11 cellular contexts compared by ENCODE assay signal in the genomic region with DNA sequence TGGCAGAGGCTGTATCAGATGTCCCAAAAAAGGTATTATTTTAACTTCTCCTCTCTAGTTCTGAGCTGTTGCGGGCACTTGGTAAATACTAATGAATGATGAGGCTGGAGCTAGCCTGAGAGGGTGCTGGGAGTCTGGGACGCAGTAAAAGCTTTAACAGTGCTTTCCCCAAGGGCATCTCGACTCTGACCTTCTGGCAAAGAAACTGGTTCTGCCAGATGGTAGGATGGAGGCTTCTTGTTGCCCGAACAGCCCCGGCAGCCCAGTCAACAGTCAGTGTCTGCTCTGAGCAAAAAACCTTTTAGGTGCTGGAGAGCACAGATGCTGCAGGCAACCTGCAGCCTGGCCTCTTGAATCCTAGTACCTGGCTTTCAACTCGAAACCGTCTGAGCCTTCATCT. TPM values are rescaled to one million over a fixed set of nuclear protein-coding genes. Genes with fewer than 3 reads are reported as not detected.
DNase-seq lines count a peak whose midpoint lies in the region; ATAC-seq and TF ChIP-seq lines count a peak whose summit lies in the region.
"Had no signal": no experiment of that assay in that cellular context is flagged by ENCODE, and none has a peak within 500 bp of the region (broad histone marks: within the 10 kb centered on the region; RNA-seq: fewer than 3 reads in every experiment).

No MANE protein-coding gene starts in this region.

- no TSS peak for BruUV-seq in PC-3 (replicated peaks; lab: Mats Ljungman, UMichigan)

- no peak for ATAC-seq in PC-3
- peak; percentile 1 for ATAC-seq in foreskin keratinocyte
- no peak for ATAC-seq in stimulated activated naive CD8-positive, alpha-beta T cell treated with anti-CD3 and anti-CD28 coated beads, Interleukin-15, amount 100 ng/mL, for 72 hours
- ATAC-seq in HG03378 (IDR thresholded peaks at IDR 0.05; ENCODE audit: unreplicated experiment), result no peak
- ATAC-seq: activated naive CD4-positive, alpha-beta T cell treated with anti-CD3 and anti-CD28 coated beads, Interleukin-2, amount 50 U/mL, for 72 hours had no signal

- H3K9me2 ChIP-seq in PC-3 (replicated peaks; ENCODE audit: low read length), result no peaks in the 10 kb centered on the region

- H3K4me1 ChIP-seq in PC-3 (ENCODE audit: insufficient read depth, low read length), result peaks cover 54% of the 10 kb centered on the region
- peaks cover 25% of the 10 kb centered on the region for H3K4me1 ChIP-seq in foreskin keratinocyte

- peaks cover 24% of the 10 kb centered on the region for H3K79me2 ChIP-seq in PC-3 (ENCODE audit: low read length)

- no peak overlapping the region for H3K9ac ChIP-seq in PC-3 (ENCODE audit: low read length)

- TF ChIP-seq CTCF in PC-3 (conservative IDR thresholded peaks at IDR 0.05; ENCODE audit: low read depth, low read length), result no peak
- TF ChIP-seq CTCF in foreskin keratinocyte (conservative IDR thresholded peaks at IDR 0.05), result no peak
- TF ChIP-seq CTCF in chondrocyte (IDR thresholded peaks at IDR 0.05), result no peak

- H3K27ac ChIP-seq in PC-3 (ENCODE audit: low read length) (peak overlapping the region; percentile 39; the same call in 1 of the 2 replicates), foreskin keratinocyte (no peak overlapping the region)

- H3F3A ChIP-seq in PC-3 (ENCODE audit: low read length, unreplicated experiment), result peaks cover 7% of the 10 kb centered on the region

- H3K27me3 Mint-ChIP-seq in activated CD4-positive, alpha-beta T cell treated with anti-CD3 and anti-CD28 coated beads, Interleukin-2, amount 10 ng/mL, durations not matched to agents 7 days and 5 days, result no peaks in the 10 kb centered on the region
- H3K27me3 Mint-ChIP-seq in stimulated activated naive CD8-positive, alpha-beta T cell treated with anti-CD3 and anti-CD28 coated beads, Interleukin-15, amount 100 ng/mL, for 72 hours, result no peaks in the 10 kb centered on the region
- H3K27me3 Mint-ChIP-seq in chondrocyte (ENCODE audit: low read depth), result no peaks in the 10 kb centered on the region

- POLR2A ChIA-PET in activated CD4-positive, alpha-beta T cell treated with anti-CD3 and anti-CD28 coated beads, Interleukin-2, amount 10 ng/mL, durations not matched to agents 7 days and 5 days (lab: Charles Lee), result no interaction called here
- POLR2A ChIA-PET in PC-3 (lab: Charles Lee; ENCODE audit: unreplicated experiment), result no interaction called here

- H3K4me1 Mint-ChIP-seq in activated CD4-positive, alpha-beta T cell treated with anti-CD3 and anti-CD28 coated beads, Interleukin-2, amount 10 ng/mL, durations not matched to agents 7 days and 5 days, result peaks cover 53% of the 10 kb centered on the region
- peaks cover 55% of the 10 kb centered on the region for H3K4me1 Mint-ChIP-seq in stimulated activated naive CD8-positive, alpha-beta T cell treated with anti-CD3 and anti-CD28 coated beads, Interleukin-15, amount 100 ng/mL, for 72 hours
- peaks cover 34% of the 10 kb centered on the region for H3K4me1 Mint-ChIP-seq in chondrocyte (ENCODE audit: low read depth)

- peak overlapping the region; percentile 58 for H3K4me2 ChIP-seq in PC-3 (ENCODE audit: low read length)

- no peak for DNase-seq in activated CD4-positive, alpha-beta T cell treated with anti-CD3 and anti-CD28 coated beads, Interleukin-2, amount 10 ng/mL, durations not matched to agents 7 days and 5 days
- DNase-seq in activated CD4-positive, alpha-beta T cell treated with anti-CD3 and anti-CD28 coated beads, Interleukin-2, amount 50 U/mL, for 1 hour, result no peak
- peak; percentile 86 for DNase-seq in PC-3
- DNase-seq in foreskin keratinocyte, result peak; percentile 30 to 62
- DNase-seq in stimulated activated naive CD8-positive, alpha-beta T cell treated with anti-CD3 and anti-CD28 coated beads, Interleukin-15, amount 100 ng/mL, for 72 hours, result no peak
- DNase-seq in chondrocyte (ENCODE audit: low spot score), result no peak
- DNase-seq in activated CD8-positive, alpha-beta memory T cell treated with anti-CD3 and anti-CD28 coated beads, Interleukin-2, amount 50 U/mL, for 48 hours, result no peak

- H3K4me3 ChIP-seq in PC-3 (ENCODE audit: low read length), result no peak overlapping the region

- H2AFZ ChIP-seq in PC-3 (ENCODE audit: low read length), result 0 out of 2 replicates have a peak overlapping the region, but pooled peaks have one; percentile 28

- H3K9me3 ChIP-seq in PC-3 (ENCODE audit: low read length), result no peaks in the 10 kb centered on the region

- H3K27me3 ChIP-seq in PC-3 (ENCODE audit: low read length), result no peaks in the 10 kb centered on the region
- H3K27me3 ChIP-seq in foreskin keratinocyte, result no peaks in the 10 kb centered on the region

- H3K36me3 Mint-ChIP-seq in activated CD4-positive, alpha-beta T cell treated with anti-CD3 and anti-CD28 coated beads, Interleukin-2, amount 10 ng/mL, durations not matched to agents 7 days and 5 days (ENCODE audit: low read depth), result peaks cover 23% of the 10 kb centered on the region
- peaks cover 14% of the 10 kb centered on the region for H3K36me3 Mint-ChIP-seq in chondrocyte (ENCODE audit: low read depth)

- H4K20me1 ChIP-seq in PC-3 (ENCODE audit: low read length), result peaks cover 13% of the 10 kb centered on the region

- no peaks in the 10 kb centered on the region for H3K9me3 Mint-ChIP-seq in activated CD4-positive, alpha-beta T cell treated with anti-CD3 and anti-CD28 coated beads, Interleukin-2, amount 10 ng/mL, durations not matched to agents 7 days and 5 days
- H3K9me3 Mint-ChIP-seq in stimulated activated naive CD8-positive, alpha-beta T cell treated with anti-CD3 and anti-CD28 coated beads, Interleukin-15, amount 100 ng/mL, for 72 hours, result no peaks in the 10 kb centered on the region
- no peaks in the 10 kb centered on the region for H3K9me3 Mint-ChIP-seq in chondrocyte (ENCODE audit: low read depth)
- H3K9me3 Mint-ChIP-seq: activated naive CD4-positive, alpha-beta T cell treated with anti-CD3 and anti-CD28 coated beads, Interleukin-2, amount 50 U/mL, for 72 hours had no signal

- CTCF ChIA-PET in activated CD4-positive, alpha-beta T cell treated with anti-CD3 and anti-CD28 coated beads, Interleukin-2, amount 10 ng/mL, durations not matched to agents 7 days and 5 days (lab: Charles Lee), result interaction anchor here (0.6 kb wide), 1 partner anchor 681 kb away, joined by 4 read pairs; no protein-coding TSS in a partner anchor
- CTCF ChIA-PET in PC-3 (lab: Charles Lee), result no interaction called here

- peaks cover 12% of the 10 kb centered on the region for H3K36me3 ChIP-seq in PC-3 (ENCODE audit: low read depth, low read length)

- H3K27ac Mint-ChIP-seq in activated CD4-positive, alpha-beta T cell treated with anti-CD3 and anti-CD28 coated beads, Interleukin-2, amount 10 ng/mL, durations not matched to agents 7 days and 5 days, result peak overlapping the region; percentile 100
- H3K27ac Mint-ChIP-seq in stimulated activated naive CD8-positive, alpha-beta T cell treated with anti-CD3 and anti-CD28 coated beads, Interleukin-15, amount 100 ng/mL, for 72 hours, result no peak overlapping the region
- no peak overlapping the region for H3K27ac Mint-ChIP-seq in chondrocyte (ENCODE audit: unreplicated experiment)

- H3K4me3 Mint-ChIP-seq in activated CD4-positive, alpha-beta T cell treated with anti-CD3 and anti-CD28 coated beads, Interleukin-2, amount 10 ng/mL, durations not matched to agents 7 days and 5 days, result peak overlapping the region; percentile 36
- H3K4me3 Mint-ChIP-seq in stimulated activated naive CD8-positive, alpha-beta T cell treated with anti-CD3 and anti-CD28 coated beads, Interleukin-15, amount 100 ng/mL, for 72 hours, result peak overlapping the region; percentile 21 to 47
- H3K4me3 Mint-ChIP-seq in chondrocyte (ENCODE audit: unreplicated experiment), result no peak overlapping the region

- intact Hi-C loops in PC-3 (cut with micrococcal nuclease), result loop anchor here (5.0 kb wide), 1 partner anchor 35 kb away; no protein-coding TSS in a partner anchor

RNA-seq across cellular contexts. Expression of gene PNRC2, which starts 2.5 kb away (rescaled TPM):
- 100 to 1,000 TPM; 151 to 186 TPM for total RNA-seq in activated CD4-positive, alpha-beta T cell treated with anti-CD3 and anti-CD28 coated beads, Interleukin-2, amount 10 ng/mL, durations not matched to agents 7 days and 5 days
- total RNA-seq in PC-3 (2014; rRNA removed) (36.3 and 45.6 TPM in 2 replicates), foreskin keratinocyte (60.9 and 68.8 TPM in 2 replicates), chondrocyte (52.9 to 62.6 TPM (median 54.2 TPM) in 3 replicates)
- polyA plus RNA-seq in foreskin keratinocyte, result 29.3 and 35.7 TPM in 2 replicates

RNA-seq across cellular contexts. Expression of gene SRSF10, which starts 23.0 kb away (rescaled TPM):
- total RNA-seq in activated CD4-positive, alpha-beta T cell treated with anti-CD3 and anti-CD28 coated beads, Interleukin-2, amount 10 ng/mL, durations not matched to agents 7 days and 5 days, result 100 to 1,000 TPM; 217 to 224 TPM
- total RNA-seq in PC-3 (2014; rRNA removed), result 109 and 121 TPM in 2 replicates
- 104 and 112 TPM in 2 replicates for total RNA-seq in foreskin keratinocyte
- polyA plus RNA-seq in foreskin keratinocyte, result 48.1 and 57.5 TPM in 2 replicates
- 86.0 to 113 TPM (median 92.0 TPM) in 3 replicates for total RNA-seq in chondrocyte

RNA-seq across cellular contexts. Expression of gene CNR2, which starts 43.9 kb away (rescaled TPM):
- total RNA-seq in activated CD4-positive, alpha-beta T cell treated with anti-CD3 and anti-CD28 coated beads, Interleukin-2, amount 10 ng/mL, durations not matched to agents 7 days and 5 days, result under 1 TPM; 0.04 to 0.07 TPM
- total RNA-seq in PC-3 (2014; rRNA removed) (not detected in 2 replicates), foreskin keratinocyte (not detected in 2 replicates), chondrocyte (not detected in 3 replicates)
- polyA plus RNA-seq in foreskin keratinocyte, result not detected in 2 replicates
- total RNA-seq: fibroblast of villous mesenchyme, renal cortical epithelial cell had no signal

Comparison
In these comparisons a context has a peak if more than half of its experiments do, and no peak if none do; other contexts are left out.
1. DNase-seq: peak in PC-3 (single experiment) and foreskin keratinocyte (2 of 2); none in activated CD4-positive, alpha-beta T cell treated with anti-CD3 and anti-CD28 coated beads, Interleukin-2, amount 10 ng/mL, durations not matched to agents 7 days and 5 days (single experiment), activated CD4-positive, alpha-beta T cell treated with anti-CD3 and anti-CD28 coated beads, Interleukin-2, amount 50 U/mL, for 1 hour (single experiment), stimulated activated naive CD8-positive, alpha-beta T cell treated with anti-CD3 and anti-CD28 coated beads, Interleukin-15, amount 100 ng/mL, for 72 hours (0 of 2), chondrocyte (single experiment) and activated CD8-positive, alpha-beta memory T cell treated with anti-CD3 and anti-CD28 coated beads, Interleukin-2, amount 50 U/mL, for 48 hours (single experiment).